Comparison of ENCODE assay signal across 1 cellular context in genomic region chr22:20273720-20274119, GRCh38.
TF ChIP-seq lines count a peak whose summit lies in the region.

No MANE protein-coding gene starts in this region.

TF ChIP-seq in IMR-90, 13 proteins besides CTCF, POLR2A, EP300 and RAD21 (continued from another document):
- TF ChIP-seq CEBPB (IDR thresholded peaks at IDR 0.05; ENCODE audit: low read depth, low read length) = no peak
- TF ChIP-seq MAFK (IDR thresholded peaks at IDR 0.05; ENCODE audit: low read depth, low read length) = no peak
- no peak for TF ChIP-seq BHLHE40 (IDR thresholded peaks at IDR 0.05; ENCODE audit: low read depth, low read length)
